In the genomic region with DNA sequence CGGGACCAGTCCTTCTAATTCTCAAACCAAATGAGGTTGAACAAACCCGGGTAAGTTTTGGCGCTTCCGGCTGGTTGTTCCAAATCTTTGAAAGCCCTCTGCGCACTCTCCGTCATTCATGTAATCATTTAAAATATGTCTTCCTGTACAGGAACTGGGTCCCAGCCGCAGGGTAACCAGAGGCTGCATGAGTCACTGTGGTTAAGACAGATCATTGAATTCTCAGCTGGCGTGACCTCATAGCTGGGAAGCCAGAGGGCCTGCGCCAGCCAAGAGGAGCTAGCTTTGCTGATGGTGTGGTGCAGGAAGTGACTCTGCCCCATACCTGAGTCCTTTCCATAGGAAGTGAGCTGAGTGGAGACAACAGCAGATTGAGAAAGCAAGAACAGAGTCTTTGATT, we compare ENCODE assay signal across 8 cellular contexts.
DNase-seq lines count a peak whose midpoint lies in the region; ATAC-seq, FAIRE-seq and TF ChIP-seq lines count a peak whose summit lies in the region.

No MANE protein-coding gene starts in this region.

- H3K9me3 ChIP-seq in PC-3 (ENCODE audit: low read length): no peaks in the 10 kb centered on the region
- no peaks in the 10 kb centered on the region for H3K9me3 ChIP-seq in small intestine (ENCODE audit: control insufficient read depth, low read depth)

- CTCF ChIA-PET in PC-3 (lab: Charles Lee): no interaction called here

- BruUV-seq in PC-3 (replicated peaks; lab: Mats Ljungman, UMichigan): no TSS peak

- H3K27ac ChIP-seq in PC-3 (ENCODE audit: low read length): peak overlapping the region; percentile 87
- peak overlapping the region in 1 of 2 donors; percentile 43 for H3K27ac ChIP-seq in small intestine (ENCODE audit: low read depth in 1 of 2, low read length in 1 of 2)

- TF ChIP-seq CTCF in PC-3 (conservative IDR thresholded peaks at IDR 0.05; ENCODE audit: low read depth, low read length): no peak

- H3K4me3 ChIP-seq in PC-3 (ENCODE audit: low read length) (no peak overlapping the region), small intestine (ENCODE audit: low read depth in 1 of 2, low read length in 2 of 2) (no peak overlapping the region)

- H3K79me2 ChIP-seq in PC-3 (ENCODE audit: low read length): no peaks in the 10 kb centered on the region

- no peak for FAIRE-seq in small intestine (lab: Jason Lieb, UNC)

- no peaks in the 10 kb centered on the region for H4K20me1 ChIP-seq in PC-3 (ENCODE audit: low read length)

- H3F3A ChIP-seq in PC-3 (ENCODE audit: low read length, unreplicated experiment): no peaks in the 10 kb centered on the region

- H3K9me2 ChIP-seq in PC-3 (replicated peaks; ENCODE audit: low read length): no peaks in the 10 kb centered on the region

- ATAC-seq in PC-3 (peak; percentile 42), GM21717 (IDR thresholded peaks at IDR 0.05; ENCODE audit: unreplicated experiment) (no peak)

- H3K9ac ChIP-seq in PC-3 (ENCODE audit: low read length): peak overlapping the region; percentile 51

- 56 to 78% (median 69%) methylated on average over 9 of the region's 9 CpGs for WGBS in small intestine, 3 donors

- H3K27me3 ChIP-seq in PC-3 (ENCODE audit: low read length) (no peaks in the 10 kb centered on the region), small intestine (ENCODE audit: control insufficient read depth in 2 of 2, insufficient read depth in 2 of 2, low read length in 2 of 2) (no peaks in the 10 kb centered on the region)

- 0 out of 2 replicates have a peak overlapping the region, but pooled peaks have one; percentile 37 for H3K4me2 ChIP-seq in PC-3 (ENCODE audit: low read length)

- no peak overlapping the region for H2AFZ ChIP-seq in PC-3 (ENCODE audit: low read length)

- H3K4me1 ChIP-seq in PC-3 (ENCODE audit: insufficient read depth, low read length): peaks cover 5% of the 10 kb centered on the region; the same call in 1 of the 2 replicates
- no peaks in the 10 kb centered on the region for H3K4me1 ChIP-seq in small intestine (ENCODE audit: control insufficient read depth in 2 of 2, insufficient read depth in 1 of 2, low read depth in 1 of 2, low read length in 1 of 2)

- intact Hi-C loops in PC-3 (cut with micrococcal nuclease): no loop called here

- H3K36me3 ChIP-seq in PC-3 (ENCODE audit: low read depth, low read length): no peaks in the 10 kb centered on the region
- no peaks in the 10 kb centered on the region for H3K36me3 ChIP-seq in small intestine (ENCODE audit: control insufficient read depth in 2 of 2, insufficient read depth in 2 of 2, low read length in 2 of 2)

- DNase-seq in DMS79 (lab: John Stamatoyannopoulos, UW) (peak; percentile 95), PC-3 (peak; percentile 80), activated T-cell treated with anti-CD3 and anti-CD28 coated beads for 1 hour (ENCODE audit: low read depth) (peak; percentile 65), fibroblast of peridontal ligament (ENCODE audit: extremely low read depth) (peak; percentile 99), small intestine (peak; percentile 77), NCI-H1105 (lab: John Stamatoyannopoulos, UW) (no peak), occipital lobe (lab: John Stamatoyannopoulos, UW) (no peak)

- POLR2A ChIA-PET in PC-3 (lab: Charles Lee; ENCODE audit: unreplicated experiment): no interaction called here

Comparison
In these comparisons a context has a peak if more than half of its experiments do, and no peak if none do; other contexts are left out.
1. DNase-seq: peak in DMS79 (single experiment), PC-3 (single experiment), activated T-cell treated with anti-CD3 and anti-CD28 coated beads for 1 hour (single experiment), fibroblast of peridontal ligament (single experiment) and small intestine (single experiment); none in NCI-H1105 (single experiment) and occipital lobe (single experiment).